Comparison of ENCODE assay signal across 1 cellular context in the genomic region with DNA sequence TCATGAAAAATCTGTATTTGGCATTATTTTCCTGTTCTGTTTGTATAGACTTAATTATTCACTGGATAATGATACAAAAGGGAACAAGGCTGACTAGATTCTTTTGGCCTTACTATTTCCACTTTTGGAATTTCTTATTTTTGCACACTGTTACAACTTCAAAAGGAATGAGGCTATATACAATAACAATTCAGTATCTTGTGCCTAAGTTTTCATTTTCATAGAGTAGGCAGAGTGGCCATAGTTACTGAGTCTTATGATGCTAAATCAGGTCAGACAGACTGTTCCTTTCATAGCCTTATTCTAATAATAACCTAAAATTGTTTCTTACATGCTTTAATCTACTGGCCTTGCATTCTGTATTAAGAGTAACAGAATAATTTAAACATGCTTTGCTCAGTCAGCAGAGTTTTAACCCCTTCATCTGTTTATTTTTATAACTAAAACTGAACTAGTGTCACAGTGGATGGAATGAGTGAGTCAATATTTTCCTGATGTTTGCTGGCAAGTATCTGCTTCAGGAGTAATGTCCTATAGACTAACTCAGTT.
TF ChIP-seq lines count a peak whose summit lies in the region.

No MANE protein-coding gene starts in this region.

TF ChIP-seq in endothelial cell of umbilical vein, 7 proteins besides CTCF, POLR2A, EP300 and RAD21:
- TF ChIP-seq GATA2 (IDR thresholded peaks at IDR 0.05; ENCODE audit: insufficient read depth, insufficient read length, low read depth, low read length) (no peak), MYC (IDR thresholded peaks at IDR 0.05; ENCODE audit: low read depth, low read length) (no peak), EZH2 (IDR thresholded peaks at IDR 0.05; ENCODE audit: borderline replicate concordance, low read depth, low read length, severe bottlenecking) (no peak), FOS (IDR thresholded peaks at IDR 0.05; ENCODE audit: borderline replicate concordance, insufficient read depth, low read length) (no peak), POLR2AphosphoS5 (IDR thresholded peaks at IDR 0.05; ENCODE audit: insufficient read depth, low read depth, low read length) (no peak), JUN (IDR thresholded peaks at IDR 0.05; ENCODE audit: borderline replicate concordance, insufficient read depth, insufficient read length, low read depth) (no peak)
- TF ChIP-seq, protein P1, sequence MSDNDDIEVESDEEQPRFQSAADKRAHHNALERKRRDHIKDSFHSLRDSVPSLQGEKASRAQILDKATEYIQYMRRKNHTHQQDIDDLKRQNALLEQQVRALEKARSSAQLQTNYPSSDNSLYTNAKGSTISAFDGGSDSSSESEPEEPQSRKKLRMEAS (IDR thresholded peaks at IDR 0.05; ENCODE audit: insufficient read depth, insufficient read length) = no peak
TF ChIP-seq in endothelial cell of umbilical vein: peak in this region for 0.
